Comparison of ENCODE assay signal across 9 cellular contexts in genomic region chr11:68142028-68142412, GRCh38. TPM values are rescaled to one million over a fixed set of nuclear protein-coding genes. Genes with fewer than 3 reads are reported as not detected.
DNase-seq lines count a peak whose midpoint lies in the region; ATAC-seq and TF ChIP-seq lines count a peak whose summit lies in the region.
"Had no signal": no experiment of that assay in that cellular context is flagged by ENCODE, and none has a peak within 500 bp of the region (broad histone marks: within the 10 kb centered on the region; RNA-seq: fewer than 3 reads in every experiment).

No MANE protein-coding gene starts in this region.

- no peaks in the 10 kb centered on the region for H3K27me3 Mint-ChIP-seq in endodermal cell (ENCODE audit: insufficient read depth)

- no peaks in the 10 kb centered on the region for H3K36me3 ChIP-seq in endodermal cell (ENCODE audit: control insufficient read depth, insufficient read depth, low read length)

- H3K9ac ChIP-seq in endodermal cell (ENCODE audit: extremely low read depth, low read length, poor library complexity, severe bottlenecking), result no peak overlapping the region

- no peaks in the 10 kb centered on the region for H3K27me3 ChIP-seq in endodermal cell (ENCODE audit: control insufficient read depth, insufficient read depth, low read length, poor library complexity, severe bottlenecking)

- DNase-seq in Jurkat, Clone E6-1 (ENCODE audit: low read depth, low spot score), result peak; percentile 81
- DNase-seq in UCSD-AML1 (lab: John Stamatoyannopoulos, UW; ENCODE audit: unreplicated experiment) (peak; percentile 85), endodermal cell (peak; percentile 40), dedifferentiated amniotic fluid mesenchymal stem cell (ENCODE audit: extremely low spot score) (no peak)
- peak; percentile 17 for DNase-seq in stimulated activated CD8-positive, alpha-beta memory T cell treated with anti-CD3 and anti-CD28 coated beads, Interleukin-12 subunit alpha, Interleukin-12 subunit beta, amount 100 ng/mL, for 4 hours (ENCODE audit: low read depth)
- DNase-seq: IMR-90 had no signal

- H3K36me3 Mint-ChIP-seq in endodermal cell (ENCODE audit: low read depth), result no peaks in the 10 kb centered on the region

- H3K4me3 Mint-ChIP-seq in endodermal cell, result no peak overlapping the region

- H3K4me1 Mint-ChIP-seq in endodermal cell, result peaks cover 13% of the 10 kb centered on the region

- ATAC-seq in HG02970 (IDR thresholded peaks at IDR 0.05; ENCODE audit: low FRiP score, unreplicated experiment) (no peak), GM19351 (IDR thresholded peaks at IDR 0.05; ENCODE audit: unreplicated experiment) (no peak), HG03565 (IDR thresholded peaks at IDR 0.05; ENCODE audit: unreplicated experiment) (no peak)

- H3K27ac ChIP-seq in endodermal cell (ENCODE audit: low read depth, low read length), result no peak overlapping the region

- H3K4me1 ChIP-seq in endodermal cell (ENCODE audit: control insufficient read depth, insufficient read depth, low read length), result peaks cover 5% of the 10 kb centered on the region

- 92 to 99% methylated on average over 13 of the region's 13 CpGs for WGBS in endodermal cell (ENCODE audit: insufficient coverage in 1 of 2, insufficient read length in 1 of 2), 2 experiments

- peak overlapping the region; percentile 27 for H3K4me3 ChIP-seq in Jurkat, Clone E6-1 (ENCODE audit: low read length)
- no peak overlapping the region for H3K4me3 ChIP-seq in endodermal cell (ENCODE audit: low read length)

- TF ChIP-seq CTCF in endodermal cell (conservative IDR thresholded peaks at IDR 0.05), result no peak

- peaks cover 2% of the 10 kb centered on the region for H3K9me3 Mint-ChIP-seq in endodermal cell

- H3K9me3 ChIP-seq in endodermal cell (ENCODE audit: control insufficient read depth, low read length), result no peaks in the 10 kb centered on the region

- H3K27ac Mint-ChIP-seq in endodermal cell, result no peak overlapping the region

RNA-seq across cellular contexts. Expression of gene CHKA, which starts 20.8 kb away (rescaled TPM):
- 15.0 TPM for polyA plus RNA-seq in Jurkat, Clone E6-1 (2012; ENCODE audit: insufficient read depth, insufficient read length)
- total RNA-seq in endodermal cell, result 10 to 100 TPM; 56.1 to 75.9 TPM
- 34.8 TPM for polyA plus RNA-seq in endodermal cell (2013, experiment 1 of 2)
- 39.5 TPM for polyA plus RNA-seq in endodermal cell (2013, experiment 2 of 2)
